Comparison of ENCODE assay signal across 9 cellular contexts in genomic region chrX:10110984-10111363, GRCh38. TPM values are rescaled to one million over a fixed set of nuclear protein-coding genes. Genes with fewer than 3 reads are reported as not detected.
DNase-seq lines count a peak whose midpoint lies in the region; ATAC-seq and TF ChIP-seq lines count a peak whose summit lies in the region.
"Had no signal": no experiment of that assay in that cellular context is flagged by ENCODE, and none has a peak within 500 bp of the region (broad histone marks: within the 10 kb centered on the region; RNA-seq: fewer than 3 reads in every experiment).

No MANE protein-coding gene starts in this region.

- H3K9me3 ChIP-seq in CD4-positive, CD25-positive, alpha-beta regulatory T cell (ENCODE audit: control insufficient read depth in 2 of 2, low read length in 2 of 2), result no peaks in the 10 kb centered on the region
- H3K9me3 ChIP-seq in Caco-2, result no peaks in the 10 kb centered on the region

- DNase-seq in CD4-positive, CD25-positive, alpha-beta regulatory T cell, result peak; percentile 5 to 81 (median 66)
- DNase-seq in activated CD4-positive, alpha-beta T cell treated with anti-CD3 and anti-CD28 coated beads for 48 hours, result peak; percentile 73
- DNase-seq in fibroblast of villous mesenchyme (ENCODE audit: low read depth), result peak; percentile 31
- DNase-seq in stimulated activated CD8-positive, alpha-beta memory T cell treated with anti-CD3 and anti-CD28 coated beads, Interleukin-7, amount 100 ng/mL, for 24 hours (ENCODE audit: low read depth), result peak; percentile 25
- DNase-seq in Caco-2, result no peak
- DNase-seq in NCI-H1694 treated with DMSO at 0.1 percent for 48 hours (lab: John Stamatoyannopoulos, UW), result no peak
- no peak for DNase-seq in NCI-H2171 treated with DMSO at 0.1 percent for 48 hours (lab: John Stamatoyannopoulos, UW)
- DNase-seq: DND-41 had no signal

- no TSS peak for BruUV-seq in Caco-2 (replicated peaks; lab: Mats Ljungman, UMichigan)

- no peaks in the 10 kb centered on the region for H3K27me3 ChIP-seq in CD4-positive, CD25-positive, alpha-beta regulatory T cell (ENCODE audit: control insufficient read depth, insufficient read depth, low read length)
- H3K27me3 ChIP-seq in Caco-2 (replicated peaks; ENCODE audit: control insufficient read depth, insufficient read depth, low read length), result no peaks in the 10 kb centered on the region

- ATAC-seq in CD4-positive, CD25-positive, alpha-beta regulatory T cell (ENCODE audit: low read depth in 2 of 2), result peak; percentile 61
- ATAC-seq in HG02642 (IDR thresholded peaks at IDR 0.05; ENCODE audit: poor library complexity, unreplicated experiment), result peak; percentile 42

- intact Hi-C loops in Caco-2 (cut with micrococcal nuclease; ENCODE audit: unreplicated experiment), result no loop called here

- H3K4me3 ChIP-seq in CD4-positive, CD25-positive, alpha-beta regulatory T cell (ENCODE audit: low read depth, low read length), result peak overlapping the region; percentile 51
- no peak overlapping the region for H3K4me3 ChIP-seq in fibroblast of villous mesenchyme (ENCODE audit: low read depth, low read length)
- no peak overlapping the region for H3K4me3 ChIP-seq in Caco-2 (ENCODE audit: low read depth, low read length)

- peaks cover 15 to 66% (median 35%) of the 10 kb centered on the region in 4 donors for H3K4me1 Mint-ChIP-seq in CD4-positive, CD25-positive, alpha-beta regulatory T cell
- no peaks in the 10 kb centered on the region for H3K4me1 Mint-ChIP-seq in Caco-2 (ENCODE audit: low read depth, unreplicated experiment)

- H3K36me3 ChIP-seq in CD4-positive, CD25-positive, alpha-beta regulatory T cell (ENCODE audit: control insufficient read depth, insufficient read depth, low read length), result no peaks in the 10 kb centered on the region
- no peaks in the 10 kb centered on the region for H3K36me3 ChIP-seq in Caco-2 (ENCODE audit: control insufficient read depth, insufficient read depth, low read length)

- TF ChIP-seq CTCF in fibroblast of villous mesenchyme (IDR thresholded peaks at IDR 0.05; ENCODE audit: insufficient read depth, low read depth, low read length), result no peak
- no peak for TF ChIP-seq CTCF in Caco-2 (IDR thresholded peaks at IDR 0.05; ENCODE audit: insufficient read depth in 1 of 2, low read depth in 1 of 2, low read length in 1 of 2, severe bottlenecking in 1 of 2, unreplicated experiment in 1 of 2)

- H3K27me3 Mint-ChIP-seq in CD4-positive, CD25-positive, alpha-beta regulatory T cell, result no peaks in the 10 kb centered on the region
- no peaks in the 10 kb centered on the region for H3K27me3 Mint-ChIP-seq in Caco-2 (ENCODE audit: insufficient read depth, unreplicated experiment)

- POLR2A ChIA-PET in Caco-2 (lab: Charles Lee), result no interaction called here

- CTCF ChIA-PET in Caco-2 (lab: Charles Lee), result no interaction called here

- H3K36me3 Mint-ChIP-seq in CD4-positive, CD25-positive, alpha-beta regulatory T cell, result no peaks in the 10 kb centered on the region
- H3K36me3 Mint-ChIP-seq in Caco-2 (ENCODE audit: insufficient read depth, unreplicated experiment), result peaks cover 8% of the 10 kb centered on the region

- H3K4me3 Mint-ChIP-seq in CD4-positive, CD25-positive, alpha-beta regulatory T cell, result peak overlapping the region; percentile 75 to 85 (median 80)
- no peak overlapping the region for H3K4me3 Mint-ChIP-seq in Caco-2 (ENCODE audit: unreplicated experiment)

- no peaks in the 10 kb centered on the region for H3K9me3 Mint-ChIP-seq in CD4-positive, CD25-positive, alpha-beta regulatory T cell
- H3K9me3 Mint-ChIP-seq in Caco-2 (ENCODE audit: unreplicated experiment), result no peaks in the 10 kb centered on the region

- peaks cover 49% of the 10 kb centered on the region for H3K4me1 ChIP-seq in CD4-positive, CD25-positive, alpha-beta regulatory T cell (ENCODE audit: control insufficient read depth, insufficient read depth, low read length, poor library complexity, severe bottlenecking)
- no peaks in the 10 kb centered on the region for H3K4me1 ChIP-seq in Caco-2

- H3K27ac Mint-ChIP-seq in CD4-positive, CD25-positive, alpha-beta regulatory T cell, result peak overlapping the region; percentile 96 to 98 (median 97)
- no peak overlapping the region for H3K27ac Mint-ChIP-seq in Caco-2 (ENCODE audit: unreplicated experiment)

- peak overlapping the region; percentile 81 for H3K27ac ChIP-seq in CD4-positive, CD25-positive, alpha-beta regulatory T cell (ENCODE audit: insufficient read depth, low read length, poor library complexity, severe bottlenecking)

RNA-seq across cellular contexts. Expression of gene CLCN4, which starts 45.8 kb away (rescaled TPM):
- total RNA-seq in CD4-positive, CD25-positive, alpha-beta regulatory T cell, result 0.37 TPM
- not detected for polyA plus RNA-seq in CD4-positive, CD25-positive, alpha-beta regulatory T cell
- 1.3 and 2.3 TPM in 2 replicates for total RNA-seq in fibroblast of villous mesenchyme
- 10.0 and 11.1 TPM in 2 replicates for total RNA-seq in Caco-2 (2022)

Comparison
In these comparisons a context has a peak if more than half of its experiments do, and no peak if none do; other contexts are left out.
1. DNase-seq: peak in CD4-positive, CD25-positive, alpha-beta regulatory T cell (3 of 3), activated CD4-positive, alpha-beta T cell treated with anti-CD3 and anti-CD28 coated beads for 48 hours (single experiment), fibroblast of villous mesenchyme (single experiment) and stimulated activated CD8-positive, alpha-beta memory T cell treated with anti-CD3 and anti-CD28 coated beads, Interleukin-7, amount 100 ng/mL, for 24 hours (single experiment); none in Caco-2 (0 of 2), NCI-H1694 treated with DMSO at 0.1 percent for 48 hours (single experiment) and NCI-H2171 treated with DMSO at 0.1 percent for 48 hours (single experiment).